ENCODE assay signal across 27 cellular contexts in the genomic region with DNA sequence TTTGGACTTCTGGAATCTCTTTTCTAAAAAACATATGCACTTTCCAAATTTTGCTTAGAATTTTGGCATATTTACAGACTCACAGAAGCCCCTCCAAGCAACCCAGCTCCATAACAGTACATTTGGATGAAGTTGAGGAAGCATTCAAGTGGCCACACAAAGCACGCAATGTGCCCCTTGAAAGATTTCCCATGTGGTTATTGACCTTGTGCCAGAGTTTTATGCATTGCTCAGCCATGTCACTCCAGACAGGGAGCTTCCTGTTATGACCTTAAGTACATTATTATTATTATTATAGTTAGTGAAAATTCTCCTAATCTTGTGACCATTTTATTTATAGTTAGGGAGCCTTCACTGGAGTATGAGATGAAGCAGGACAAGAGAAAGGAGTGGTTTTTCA. TPM values are rescaled to one million over a fixed set of nuclear protein-coding genes. Genes with fewer than 3 reads are reported as not detected.
"Had no signal": no experiment of that assay in that cellular context is flagged by ENCODE, and none has a peak within 500 bp of the region (broad histone marks: within the 10 kb centered on the region; RNA-seq: fewer than 3 reads in every experiment).

No MANE protein-coding gene starts in this region.

- H3K27me3 Mint-ChIP-seq: activated CD4-positive, alpha-beta memory T cell treated with anti-CD3 and anti-CD28 coated beads, Interleukin-2, amount 10 ng/mL, durations not matched to agents 7 days and 5 days; activated CD4-positive, alpha-beta T cell treated with anti-CD3 and anti-CD28 coated beads, Interleukin-2, amount 10 ng/mL, durations not matched to agents 24 days and 14 days; activated T-cell treated with anti-CD3 and anti-CD28 coated beads, Interleukin-2, amount 50 U/mL, for 24 hours had no signal

- H3K4me1 Mint-ChIP-seq: activated CD4-positive, alpha-beta memory T cell treated with anti-CD3 and anti-CD28 coated beads, Interleukin-2, amount 10 ng/mL, durations not matched to agents 7 days and 5 days; activated CD4-positive, alpha-beta T cell treated with anti-CD3 and anti-CD28 coated beads, Interleukin-2, amount 10 ng/mL, durations not matched to agents 24 days and 14 days; activated naive CD4-positive, alpha-beta T cell treated with anti-CD3 and anti-CD28 coated beads, Interleukin-2, amount 10 ng/mL, durations not matched to agents 7 days and 5 days; activated naive CD8-positive, alpha-beta T cell treated with anti-CD3 and anti-CD28 coated beads, Interleukin-2, amount 10 ng/mL, durations not matched to agents 7 days and 5 days; nephron had no signal

- H3K27ac Mint-ChIP-seq: activated CD4-positive, alpha-beta memory T cell treated with anti-CD3 and anti-CD28 coated beads, Interleukin-2, amount 10 ng/mL, durations not matched to agents 7 days and 5 days; activated CD4-positive, alpha-beta T cell treated with anti-CD3 and anti-CD28 coated beads, Interleukin-2, amount 10 ng/mL, durations not matched to agents 24 days and 14 days; activated naive CD4-positive, alpha-beta T cell treated with anti-CD3 and anti-CD28 coated beads, Interleukin-2, amount 10 ng/mL, durations not matched to agents 7 days and 5 days; activated naive CD8-positive, alpha-beta T cell treated with anti-CD3 and anti-CD28 coated beads, Interleukin-2, amount 10 ng/mL, durations not matched to agents 7 days and 5 days; activated T-cell treated with anti-CD3 and anti-CD28 coated beads, Interleukin-2, amount 50 U/mL, for 24 hours; endodermal cell; nephron had no signal

- H3K4me3 ChIP-seq: body of pancreas, cardiac muscle cell, coronary artery, esophagus squamous epithelium, spleen, suprapubic skin, tibial nerve had no signal

- H3K4me1 ChIP-seq: body of pancreas, esophagus squamous epithelium, spleen, suprapubic skin, tibial nerve had no signal

- H3K9me3 ChIP-seq: body of pancreas, esophagus squamous epithelium, spleen, suprapubic skin, tibial nerve had no signal

- DNase-seq: activated CD4-positive, alpha-beta memory T cell treated with anti-CD3 and anti-CD28 coated beads, Interleukin-2, amount 10 ng/mL, durations not matched to agents 7 days and 5 days; activated CD4-positive, alpha-beta T cell treated with anti-CD3 and anti-CD28 coated beads, Interleukin-2, amount 10 ng/mL, durations not matched to agents 24 days and 14 days; activated CD4-positive, CD25-positive, alpha-beta regulatory T cell treated with anti-CD3 and anti-CD28 coated beads, Interleukin-2, amount 50 U/mL, for 72 hours; activated CD8-positive, alpha-beta memory T cell treated with anti-CD3 and anti-CD28 coated beads, Interleukin-2, amount 50 U/mL, for 48 hours; activated gamma-delta T cell; activated naive CD4-positive, alpha-beta T cell treated with anti-CD3 and anti-CD28 coated beads, Interleukin-2, amount 10 ng/mL, durations not matched to agents 7 days and 5 days; activated naive CD8-positive, alpha-beta T cell treated with anti-CD3 and anti-CD28 coated beads, Interleukin-2, amount 10 ng/mL, durations not matched to agents 7 days and 5 days; activated T-cell treated with anti-CD3 and anti-CD28 coated beads, Interleukin-2, amount 50 U/mL, for 24 hours; amygdala; body of pancreas; cerebellar nuclear complex; endodermal cell; esophagus squamous epithelium; glutamatergic neuron; islet precursor cell; left cardiac atrium; mammary epithelial cell; posterior cingulate gyrus; right cardiac atrium; spleen; stimulated activated naive CD4-positive, alpha-beta T cell; T-helper 2 cell had no signal

- H3K27me3 ChIP-seq: body of pancreas, cardiac muscle cell, esophagus squamous epithelium, suprapubic skin, tibial nerve had no signal

- H3K4me3 Mint-ChIP-seq: activated CD4-positive, alpha-beta memory T cell treated with anti-CD3 and anti-CD28 coated beads, Interleukin-2, amount 10 ng/mL, durations not matched to agents 7 days and 5 days; activated CD4-positive, alpha-beta T cell treated with anti-CD3 and anti-CD28 coated beads, Interleukin-2, amount 10 ng/mL, durations not matched to agents 24 days and 14 days; activated naive CD4-positive, alpha-beta T cell treated with anti-CD3 and anti-CD28 coated beads, Interleukin-2, amount 10 ng/mL, durations not matched to agents 7 days and 5 days; activated naive CD8-positive, alpha-beta T cell treated with anti-CD3 and anti-CD28 coated beads, Interleukin-2, amount 10 ng/mL, durations not matched to agents 7 days and 5 days; activated T-cell treated with anti-CD3 and anti-CD28 coated beads, Interleukin-2, amount 50 U/mL, for 24 hours; endodermal cell; nephron had no signal

- H3K9me3 Mint-ChIP-seq: activated CD4-positive, alpha-beta memory T cell treated with anti-CD3 and anti-CD28 coated beads, Interleukin-2, amount 10 ng/mL, durations not matched to agents 7 days and 5 days; activated CD4-positive, alpha-beta T cell treated with anti-CD3 and anti-CD28 coated beads, Interleukin-2, amount 10 ng/mL, durations not matched to agents 24 days and 14 days; activated naive CD4-positive, alpha-beta T cell treated with anti-CD3 and anti-CD28 coated beads, Interleukin-2, amount 10 ng/mL, durations not matched to agents 7 days and 5 days; activated naive CD8-positive, alpha-beta T cell treated with anti-CD3 and anti-CD28 coated beads, Interleukin-2, amount 10 ng/mL, durations not matched to agents 7 days and 5 days; activated T-cell treated with anti-CD3 and anti-CD28 coated beads, Interleukin-2, amount 50 U/mL, for 24 hours; endodermal cell; nephron had no signal

- H3K36me3 ChIP-seq: cardiac muscle cell, esophagus squamous epithelium, spleen, suprapubic skin, tibial nerve had no signal

- H3K36me3 Mint-ChIP-seq: activated naive CD4-positive, alpha-beta T cell treated with anti-CD3 and anti-CD28 coated beads, Interleukin-2, amount 10 ng/mL, durations not matched to agents 7 days and 5 days; activated naive CD8-positive, alpha-beta T cell treated with anti-CD3 and anti-CD28 coated beads, Interleukin-2, amount 10 ng/mL, durations not matched to agents 7 days and 5 days had no signal

RNA-seq across cellular contexts. Expression of a gene that starts 35.0 kb away (rescaled TPM):
- total RNA-seq: activated CD4-positive, alpha-beta memory T cell treated with anti-CD3 and anti-CD28 coated beads, Interleukin-2, amount 10 ng/mL, durations not matched to agents 7 days and 5 days; activated CD4-positive, alpha-beta T cell treated with anti-CD3 and anti-CD28 coated beads, Interleukin-2, amount 10 ng/mL, durations not matched to agents 24 days and 14 days; activated naive CD8-positive, alpha-beta T cell treated with anti-CD3 and anti-CD28 coated beads, Interleukin-2, amount 10 ng/mL, durations not matched to agents 7 days and 5 days; body of pancreas had no signal
